ENCODE assay signal across 12 cellular contexts in the genomic region with DNA sequence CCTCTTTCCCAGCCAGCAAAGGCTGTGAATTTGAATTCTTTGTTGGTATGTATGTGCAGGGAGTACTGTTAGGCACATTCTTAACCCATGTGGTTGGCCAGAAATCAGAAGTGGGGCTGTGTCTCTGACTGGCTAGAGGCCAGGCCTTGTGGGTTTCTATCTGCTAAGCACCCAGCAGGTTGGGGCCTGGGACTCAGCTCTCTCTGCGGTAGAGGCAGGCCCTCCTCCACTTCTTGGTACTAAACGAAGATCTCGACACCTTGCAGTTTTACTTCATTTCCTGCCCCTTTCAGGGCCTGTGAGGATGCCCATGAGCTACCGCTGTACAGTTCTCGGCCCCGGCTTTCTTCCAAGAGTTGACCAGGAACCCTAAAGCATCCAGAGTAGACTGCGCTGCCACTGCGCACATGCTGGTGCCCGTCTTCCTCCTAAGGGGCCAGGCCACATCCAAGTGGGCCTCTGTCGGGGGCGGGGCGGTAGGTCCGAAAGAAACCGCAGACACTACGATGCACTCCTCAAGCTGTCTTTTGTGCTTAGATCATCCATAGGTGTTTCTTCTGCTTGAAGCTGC. TPM values are rescaled to one million over a fixed set of nuclear protein-coding genes. Genes with fewer than 3 reads are reported as not detected.
DNase-seq lines count a peak whose midpoint lies in the region; ATAC-seq and TF ChIP-seq lines count a peak whose summit lies in the region.
"Had no signal": no experiment of that assay in that cellular context is flagged by ENCODE, and none has a peak within 500 bp of the region (broad histone marks: within the 10 kb centered on the region; RNA-seq: fewer than 3 reads in every experiment).

No MANE protein-coding gene starts in this region.

- H3K27ac ChIP-seq in lung (ENCODE audit: low read depth in 1 of 2, low read length in 1 of 2), result peak overlapping the region in 1 of 2 donors; percentile 1
- H3K27ac ChIP-seq in body of pancreas, result no peak overlapping the region

- H3K4me1 ChIP-seq in lung (ENCODE audit: control insufficient read depth in 2 of 2, insufficient read depth in 2 of 2, low read length in 2 of 2), result peaks cover 7 to 11% of the 10 kb centered on the region in 2 donors
- no peaks in the 10 kb centered on the region for H3K4me1 ChIP-seq in body of pancreas

- ATAC-seq in lung (ENCODE audit: insufficient read depth, low FRiP score) (peak; percentile 17), HG03196 (IDR thresholded peaks at IDR 0.05; ENCODE audit: unreplicated experiment) (no peak), body of pancreas (no peak)
- ATAC-seq: CD8-positive, alpha-beta T cell; Right ventricle myocardium inferior had no signal

- TF ChIP-seq POLR2A in body of pancreas (IDR thresholded peaks at IDR 0.05), result no peak

- intact Hi-C loops in body of pancreas (cut with DNase I), result no loop called here

- DNase-seq in AG08396 (ENCODE audit: low spot score), result peak; percentile 61
- DNase-seq in HS-5 (ENCODE audit: low read depth), result peak; percentile 16
- peak; percentile 94 for DNase-seq in astrocyte of the cerebellum (ENCODE audit: low read depth)
- no peak for DNase-seq in lung (ENCODE audit: low spot score)
- no peak for DNase-seq in RPMI8226
- no peak for DNase-seq in body of pancreas
- no peak for DNase-seq in DMS53 treated with DMSO at 0.1 percent for 48 hours (lab: John Stamatoyannopoulos, UW; ENCODE audit: unreplicated experiment)
- DNase-seq: left cardiac atrium, NCI-H1694 treated with DMSO at 0.1 percent for 48 hours had no signal

- H3K9me3 ChIP-seq in lung (ENCODE audit: control insufficient read depth in 2 of 2, insufficient read depth in 1 of 2, low read length in 1 of 2) (no peaks in the 10 kb centered on the region), body of pancreas (no peaks in the 10 kb centered on the region)

- no peak for TF ChIP-seq CTCF in astrocyte of the cerebellum (IDR thresholded peaks at IDR 0.05; ENCODE audit: low read depth, low read length, missing control alignments)
- TF ChIP-seq CTCF in lung (IDR thresholded peaks at IDR 0.05; ENCODE audit: control extremely low read depth, extremely low read depth), result no peak
- no peak for TF ChIP-seq CTCF in body of pancreas (IDR thresholded peaks at IDR 0.05)

- H3K27me3 ChIP-seq in lung (ENCODE audit: control insufficient read depth, insufficient read depth), result no peaks in the 10 kb centered on the region
- no peaks in the 10 kb centered on the region for H3K27me3 ChIP-seq in body of pancreas

- no peak overlapping the region for H3K4me3 ChIP-seq in astrocyte of the cerebellum (ENCODE audit: low read depth, low read length)
- no peak overlapping the region for H3K4me3 ChIP-seq in lung
- no peak overlapping the region for H3K4me3 ChIP-seq in body of pancreas

- in situ Hi-C loops in astrocyte of the cerebellum (cut with HindIII; ENCODE audit: low sequenced_read_pairs), result no loop called here

- H3K36me3 ChIP-seq in lung (ENCODE audit: control insufficient read depth in 2 of 2, insufficient read depth in 2 of 2, low read length in 2 of 2) (peaks cover 0 to 55% of the 10 kb centered on the region in 2 donors), body of pancreas (replicated peaks in 1 of 2; ENCODE audit: insufficient read depth in 1 of 2, low read depth in 2 of 2) (peaks cover 13 to 21% of the 10 kb centered on the region in 2 donors)

- 73 to 83% methylated on average over 15 of the region's 15 CpGs for WGBS in lung, 2 donors
- 87 to 90% methylated on average over 15 of the region's 15 CpGs for WGBS in body of pancreas, 2 donors

RNA-seq across cellular contexts. Expression of gene TCP11, which starts 51.1 kb away (rescaled TPM):
- total RNA-seq in lung, result 1 to 10 TPM in 1 of 2 donors, under 1 TPM in 1; 0.67 to 1.7 TPM
- under 1 TPM; 0.16 to 0.45 TPM for polyA plus RNA-seq in lung
- total RNA-seq in body of pancreas, result not detected
- total RNA-seq: CD8-positive, alpha-beta T cell; left cardiac atrium; Right ventricle myocardium inferior had no signal

Comparison
In these comparisons a context has a peak if more than half of its experiments do, and no peak if none do; other contexts are left out.
1. DNase-seq: peak in AG08396 (single experiment), HS-5 (single experiment) and astrocyte of the cerebellum (single experiment); none in lung (single experiment), RPMI8226 (single experiment), body of pancreas (0 of 4) and DMS53 treated with DMSO at 0.1 percent for 48 hours (single experiment).